In genomic region chr21:37366488-37367300, GRCh38 we compare ENCODE assay signal across 8 cellular contexts. TPM values are rescaled to one million over a fixed set of nuclear protein-coding genes. Genes with fewer than 3 reads are reported as not detected.
DNase-seq lines count a peak whose midpoint lies in the region; ATAC-seq, FAIRE-seq and TF ChIP-seq lines count a peak whose summit lies in the region.

TSS of gene DYRK1A (plus strand) at chr21:37366773. CDS start at chr21:37420375, 53,602 bp downstream.

- TF ChIP-seq CTCF in esophagus muscularis mucosa (IDR thresholded peaks at IDR 0.05) = no peak

- peak within 1 kb of the TSS; percentile 79 to 97 (median 95) for H3K4me3 ChIP-seq in esophagus muscularis mucosa
- H3K4me3 ChIP-seq in muscle layer of duodenum (ENCODE audit: low read depth in 1 of 2, low read length in 2 of 2) = peak within 1 kb of the TSS; percentile 80 to 96

- ATAC-seq in GM21786 (IDR thresholded peaks at IDR 0.05; ENCODE audit: unreplicated experiment) = peak; percentile 62
- peak; percentile 84 to 85 for ATAC-seq in activated T-cell treated with anti-CD3 and anti-CD28 coated beads, Interleukin-2, amount 50 U/mL, for 72 hours (replicated peaks in 1 of 2)

- no peaks in the 10 kb centered on the region for H3K9me3 Mint-ChIP-seq in activated T-cell treated with anti-CD3 and anti-CD28 coated beads, Interleukin-2, amount 50 U/mL, for 72 hours

- no peak for TF ChIP-seq EP300 in esophagus muscularis mucosa (IDR thresholded peaks at IDR 0.05)

- H3K27me3 ChIP-seq in esophagus muscularis mucosa = no peaks in the 10 kb centered on the region
- H3K27me3 ChIP-seq in muscle layer of duodenum (ENCODE audit: low read depth, low read length) = no peaks in the 10 kb centered on the region

- intact Hi-C loops in esophagus muscularis mucosa (cut with DNase I) = loop anchor here (2.0 to 5.0 kb wide), 2 partner anchors 28 to 91 kb away; no protein-coding TSS in a partner anchor

- peak within 1 kb of the TSS; percentile 100 for H3K27ac Mint-ChIP-seq in activated T-cell treated with anti-CD3 and anti-CD28 coated beads, Interleukin-2, amount 50 U/mL, for 72 hours

- H3K9me3 ChIP-seq in KOPT-K1 (ENCODE audit: insufficient read depth, low read length, poor library complexity, severe bottlenecking) = no peaks in the 10 kb centered on the region
- no peaks in the 10 kb centered on the region for H3K9me3 ChIP-seq in esophagus muscularis mucosa
- no peaks in the 10 kb centered on the region for H3K9me3 ChIP-seq in muscle layer of duodenum (ENCODE audit: control insufficient read depth in 1 of 2, low read length in 2 of 2)

- DNase-seq in DMS79 (lab: John Stamatoyannopoulos, UW) (peak; percentile 99), RCC 7860 (ENCODE audit: low spot score) (peak; percentile 97), esophagus muscularis mucosa (ENCODE audit: extremely low spot score) (peak; percentile 100)
- DNase-seq in activated T-cell treated with anti-CD3 and anti-CD28 coated beads, Interleukin-2, amount 50 U/mL, for 72 hours = peak; percentile 98
- DNase-seq in stimulated activated CD8-positive, alpha-beta memory T cell treated with anti-CD3 and anti-CD28 coated beads, Interleukin-7, amount 100 ng/mL, for 4 hours (ENCODE audit: low read depth in 2 of 2) = peak; percentile 98

- FAIRE-seq in RCC 7860 (lab: Jason Lieb, UNC) = peak; percentile 86

- H3K27ac ChIP-seq in KOPT-K1 (ENCODE audit: low read depth, low read length, poor library complexity, severe bottlenecking) = peak within 1 kb of the TSS; percentile 98
- peak within 1 kb of the TSS; percentile 99 to 100 (median 100) for H3K27ac ChIP-seq in esophagus muscularis mucosa (replicated peaks in 1 of 4)
- H3K27ac ChIP-seq in muscle layer of duodenum (ENCODE audit: low read length) = peak within 1 kb of the TSS; percentile 100

- H3K36me3 ChIP-seq in KOPT-K1 (ENCODE audit: insufficient read depth, low read length) = no peaks in the 10 kb centered on the region
- no peaks in the 10 kb centered on the region for H3K36me3 ChIP-seq in esophagus muscularis mucosa
- peaks cover 0 to 11% of the 10 kb centered on the region in 2 donors for H3K36me3 ChIP-seq in muscle layer of duodenum (ENCODE audit: control insufficient read depth in 1 of 2, insufficient read depth in 2 of 2, low read length in 2 of 2)

- TF ChIP-seq POLR2A in esophagus muscularis mucosa (IDR thresholded peaks at IDR 0.05; ENCODE audit: low read depth) = peak; percentile 64

- no peaks in the 10 kb centered on the region for H3K27me3 Mint-ChIP-seq in activated T-cell treated with anti-CD3 and anti-CD28 coated beads, Interleukin-2, amount 50 U/mL, for 72 hours (ENCODE audit: low read depth)

- H3K4me3 Mint-ChIP-seq in activated T-cell treated with anti-CD3 and anti-CD28 coated beads, Interleukin-2, amount 50 U/mL, for 72 hours = peak within 1 kb of the TSS; percentile 96 to 97

- H3K36me3 Mint-ChIP-seq in activated T-cell treated with anti-CD3 and anti-CD28 coated beads, Interleukin-2, amount 50 U/mL, for 72 hours (ENCODE audit: insufficient read depth in 2 of 2) = peaks cover 2 to 5% of the 10 kb centered on the region in 2 donors

- peaks cover 23 to 46% (median 44%) of the 10 kb centered on the region in 4 donors for H3K4me1 ChIP-seq in esophagus muscularis mucosa
- peaks cover 18 to 22% of the 10 kb centered on the region in 2 donors for H3K4me1 ChIP-seq in muscle layer of duodenum (ENCODE audit: control insufficient read depth in 1 of 2, insufficient read depth in 2 of 2, low read length in 2 of 2)

- WGBS in esophagus muscularis mucosa = 0% methylated on average over 23 of the region's 89 CpGs

- H3K4me1 Mint-ChIP-seq in activated T-cell treated with anti-CD3 and anti-CD28 coated beads, Interleukin-2, amount 50 U/mL, for 72 hours (ENCODE audit: low read depth) = peaks cover 43% of the 10 kb centered on the region

RNA-seq across cellular contexts. Expression of gene DYRK1A, which starts in this region (rescaled TPM):
- total RNA-seq in activated T-cell treated with anti-CD3 and anti-CD28 coated beads, Interleukin-2, amount 50 U/mL, for 72 hours = 10 to 100 TPM; 82.9 to 85.0 TPM
- total RNA-seq in esophagus muscularis mucosa = 100 to 1,000 TPM in 1 of 4 donors, 10 to 100 TPM in 3; 81.8 to 108 (median 87.4) TPM

Comparison
In these comparisons a context has a peak if more than half of its experiments do, and no peak if none do; other contexts are left out.
1. Peak in every context shown above with its lines: DNase-seq, ATAC-seq, H3K4me3 ChIP-seq and H3K27ac ChIP-seq.